ENCODE assay signal across 8 cellular contexts in the genomic region with DNA sequence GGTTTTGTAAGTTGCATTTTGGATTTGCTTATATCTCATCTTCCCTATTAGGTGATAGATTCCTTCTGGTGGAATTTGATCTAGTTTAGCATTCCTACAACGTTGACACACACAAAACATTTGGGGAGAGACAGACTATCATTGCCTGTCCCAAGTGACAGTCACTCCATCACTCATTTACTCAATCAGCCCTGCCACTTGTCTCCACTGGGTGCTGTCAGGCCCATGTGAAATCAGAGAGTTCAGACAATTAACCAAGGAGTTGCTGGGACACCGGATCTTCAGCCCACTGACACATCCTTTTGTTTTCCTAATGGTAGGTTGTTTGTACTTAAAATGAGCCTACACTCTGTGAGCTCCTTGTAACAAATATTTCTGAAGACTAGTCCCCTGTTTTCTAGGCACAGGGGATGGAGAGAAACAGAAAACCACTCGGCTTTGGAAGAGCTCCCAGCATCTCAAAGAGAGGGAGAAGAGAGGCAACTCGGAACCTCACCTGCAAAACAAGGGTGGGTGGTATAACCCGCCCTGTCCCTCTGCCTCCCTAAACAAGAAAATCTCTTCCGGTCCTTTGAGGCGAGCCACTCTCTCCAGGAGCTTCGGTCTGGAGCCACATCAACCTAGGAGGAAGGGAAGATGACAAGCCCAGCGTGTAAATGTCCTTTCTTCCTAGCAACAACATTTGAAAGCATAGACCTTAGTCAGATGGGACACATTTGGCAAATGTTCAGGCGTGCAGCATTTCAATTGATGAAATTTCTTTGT.
DNase-seq lines count a peak whose midpoint lies in the region; ATAC-seq and TF ChIP-seq lines count a peak whose summit lies in the region.

No MANE protein-coding gene starts in this region.

- H3K4me3 Mint-ChIP-seq in Calu3 (ENCODE audit: low read depth, unreplicated experiment) (peak overlapping the region; percentile 26), nephron progenitor cell (peak overlapping the region; percentile 82)

- DNase-seq in Calu3: no peak
- peak; percentile 24 for DNase-seq in LHCN-M2 (ENCODE audit: low read depth)
- no peak for DNase-seq in coronary artery (ENCODE audit: low spot score)
- no peak for DNase-seq in nephron progenitor cell
- no peak for DNase-seq in NCI-H510A (lab: John Stamatoyannopoulos, UW)
- no peak for DNase-seq in NOMO-1 treated with DMSO at 0.1 percent for 48 hours (lab: John Stamatoyannopoulos, UW; ENCODE audit: unreplicated experiment)

- H3K27me3 Mint-ChIP-seq in Calu3 (ENCODE audit: unreplicated experiment) (no peaks in the 10 kb centered on the region), nephron progenitor cell (ENCODE audit: low read depth, poor library complexity) (peaks cover 7% of the 10 kb centered on the region)

- peak overlapping the region; percentile 37 to 43 for H3K27ac ChIP-seq in coronary artery

- H3K27ac Mint-ChIP-seq in Calu3 (ENCODE audit: unreplicated experiment) (no peak overlapping the region), nephron progenitor cell (no peak overlapping the region)

- H3K4me1 Mint-ChIP-seq in Calu3 (ENCODE audit: low read depth, unreplicated experiment) (no peaks in the 10 kb centered on the region), nephron progenitor cell (peaks cover 22% of the 10 kb centered on the region)

- ATAC-seq in HG02571 (IDR thresholded peaks at IDR 0.05; ENCODE audit: unreplicated experiment) (no peak), GM19452 (IDR thresholded peaks at IDR 0.05; ENCODE audit: unreplicated experiment) (no peak)

- peak overlapping the region; percentile 69 for H3K4me3 ChIP-seq in coronary artery

- intact Hi-C loops in Calu3 (cut with micrococcal nuclease; ENCODE audit: unreplicated experiment): loop anchor here (10.0 kb wide), 1 partner anchor 640 kb away; no protein-coding TSS in a partner anchor

- CTCF ChIA-PET in Calu3 (lab: Charles Lee): no interaction called here

- no TSS peak for BruUV-seq in Calu3 (replicated peaks; lab: Mats Ljungman, UMichigan)

- no peaks in the 10 kb centered on the region for H3K9me3 Mint-ChIP-seq in Calu3 (ENCODE audit: low read depth, unreplicated experiment)
- H3K9me3 Mint-ChIP-seq in nephron progenitor cell: peaks cover 4% of the 10 kb centered on the region

- no peaks in the 10 kb centered on the region for H3K36me3 Mint-ChIP-seq in Calu3 (ENCODE audit: insufficient read depth, unreplicated experiment)
- no peaks in the 10 kb centered on the region for H3K36me3 Mint-ChIP-seq in nephron progenitor cell (ENCODE audit: low read depth)

- no peak for TF ChIP-seq CTCF in Calu3 (IDR thresholded peaks at IDR 0.05; ENCODE audit: unreplicated experiment)
- no peak for TF ChIP-seq CTCF in coronary artery (IDR thresholded peaks at IDR 0.05)
- no peak for TF ChIP-seq CTCF in nephron progenitor cell (IDR thresholded peaks at IDR 0.05)
